ENCODE assay signal across 8 cellular contexts in the genomic region with DNA sequence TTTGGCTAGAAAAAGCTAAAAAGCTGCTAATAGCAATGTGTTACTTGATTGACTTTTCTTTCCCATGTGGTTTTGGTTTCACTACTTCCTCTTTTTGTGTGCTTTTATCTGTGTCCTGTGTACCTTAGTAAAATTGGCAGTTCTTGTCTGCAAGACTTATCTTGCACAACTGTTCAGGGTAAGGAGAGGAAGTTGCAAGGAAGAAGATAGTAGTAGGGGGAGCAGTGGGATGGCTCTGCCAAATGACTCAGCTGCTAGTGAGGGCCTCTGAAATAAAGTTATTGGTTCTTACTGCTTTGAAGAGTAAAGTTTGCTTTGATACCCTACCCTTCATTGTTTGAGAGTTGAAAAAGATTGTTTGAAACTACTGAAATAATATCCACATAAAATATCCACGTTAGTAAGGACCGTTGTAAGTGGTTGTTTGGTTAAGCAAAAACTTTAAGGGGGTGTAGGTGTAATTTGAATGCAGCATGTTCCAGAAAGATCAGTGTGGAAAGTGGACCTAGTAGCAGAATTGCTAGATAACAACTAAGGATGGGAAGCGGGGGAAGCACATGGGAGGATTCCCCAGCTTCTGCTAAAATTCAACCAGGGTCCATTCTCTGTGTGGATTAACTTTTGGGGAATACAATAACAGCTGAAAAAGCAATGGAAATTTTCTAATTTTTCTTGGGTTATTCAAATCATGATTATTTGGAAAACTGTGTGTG.
A peak's percentile ranks its signal among the peaks of the same experiment; 100 is the strongest.
DNase-seq lines count a peak whose midpoint lies in the region; ATAC-seq lines count a peak whose summit lies in the region.

No MANE protein-coding gene starts in this region.

- H3K27ac Mint-ChIP-seq in central memory CD8-positive, alpha-beta T cell (ENCODE audit: low read depth), result peak overlapping the region; percentile 8

- no peaks in the 10 kb centered on the region for H3K9me3 Mint-ChIP-seq in central memory CD8-positive, alpha-beta T cell

- peaks cover 16% of the 10 kb centered on the region for H3K4me1 Mint-ChIP-seq in central memory CD8-positive, alpha-beta T cell

- H3K4me3 Mint-ChIP-seq in central memory CD8-positive, alpha-beta T cell, result no peak overlapping the region

- DNase-seq in Ammon's horn (ENCODE audit: low spot score) (peak; percentile 65), KG1 (lab: John Stamatoyannopoulos, UW) (peak; percentile 50), renal cortical epithelial cell (ENCODE audit: low read depth) (peak; percentile 60), hippocampal formation (lab: John Stamatoyannopoulos, UW) (no peak), NCI-H1436 treated with DMSO at 0.1 percent for 48 hours (lab: John Stamatoyannopoulos, UW) (no peak)
- DNase-seq in central memory CD8-positive, alpha-beta T cell (ENCODE audit: low spot score in 2 of 2), result no peak

- ATAC-seq in GM21423 (IDR thresholded peaks at IDR 0.05; ENCODE audit: unreplicated experiment), result peak; percentile 87
- no peak for ATAC-seq in central memory CD8-positive, alpha-beta T cell (replicated peaks; ENCODE audit: extremely low read depth, poor library complexity, severe bottlenecking)
- ATAC-seq in HG03159 (IDR thresholded peaks at IDR 0.05; ENCODE audit: unreplicated experiment), result no peak

- H3K27me3 Mint-ChIP-seq in central memory CD8-positive, alpha-beta T cell, result no peaks in the 10 kb centered on the region

- peaks cover 8% of the 10 kb centered on the region for H3K36me3 Mint-ChIP-seq in central memory CD8-positive, alpha-beta T cell (ENCODE audit: insufficient read depth)

Comparison
In these comparisons a context has a peak if more than half of its experiments do, and no peak if none do; other contexts are left out.
1. DNase-seq: peak in Ammon's horn (single experiment), KG1 (single experiment) and renal cortical epithelial cell (single experiment); none in central memory CD8-positive, alpha-beta T cell (0 of 2), hippocampal formation (0 of 2) and NCI-H1436 treated with DMSO at 0.1 percent for 48 hours (single experiment).